ENCODE assay signal across 14 cellular contexts in the genomic region with DNA sequence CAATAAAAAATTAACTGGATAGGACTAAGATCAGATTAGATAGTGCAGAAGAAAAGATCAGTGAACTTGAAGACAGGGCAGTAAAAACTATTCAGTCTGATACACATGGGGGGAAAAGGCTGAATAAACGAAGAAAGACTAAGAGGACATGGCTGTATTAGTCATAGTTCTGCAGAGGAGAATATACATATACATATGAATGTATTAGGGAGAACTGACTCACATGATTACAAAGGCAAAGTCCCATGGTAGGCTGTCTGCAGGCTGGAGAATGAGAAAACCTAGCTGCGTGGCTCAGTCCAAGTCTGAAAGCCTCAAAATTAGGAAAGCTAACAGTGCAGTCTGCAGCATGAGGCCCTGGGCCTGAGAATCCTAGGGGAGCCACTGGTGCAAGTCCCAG.
"Had no signal": no experiment of that assay in that cellular context is flagged by ENCODE, and none has a peak within 500 bp of the region (broad histone marks: within the 10 kb centered on the region; RNA-seq: fewer than 3 reads in every experiment).

No MANE protein-coding gene starts in this region.

- H3K4me1 ChIP-seq: right atrium auricular region, sigmoid colon, suprapubic skin, thyroid gland had no signal

- DNase-seq: head of caudate nucleus; left colon; mesendoderm; naive B cell; sigmoid colon; stimulated activated CD4-positive, alpha-beta T cell treated with anti-CD3 and anti-CD28 coated beads, Interleukin-2, amount 100 ng/mL, for 24 hours; stimulated activated CD4-positive, alpha-beta T cell treated with anti-CD3 and anti-CD28 coated beads, Interleukin-4, amount 100 ng/mL, for 4 hours; stimulated activated naive CD4-positive, alpha-beta T cell; thyroid gland had no signal

- H3K4me2 ChIP-seq: hepatocyte had no signal

- H3K27ac ChIP-seq: hepatocyte, neutrophil, right atrium auricular region, sigmoid colon, skin epidermis, suprapubic skin, thyroid gland had no signal

- H3K4me3 ChIP-seq: hepatocyte, right atrium auricular region, sigmoid colon, skin epidermis, suprapubic skin, thyroid gland had no signal

- H2AFZ ChIP-seq: hepatocyte had no signal

- H3K27me3 ChIP-seq: hepatocyte, neutrophil, right atrium auricular region, sigmoid colon, suprapubic skin, thyroid gland had no signal

- H3K9me3 ChIP-seq: neutrophil, right atrium auricular region, sigmoid colon, suprapubic skin, thyroid gland had no signal

- H3K36me3 ChIP-seq: neutrophil, right atrium auricular region, sigmoid colon, suprapubic skin, thyroid gland had no signal
